ENCODE assay signal across 8 cellular contexts in the genomic region with DNA sequence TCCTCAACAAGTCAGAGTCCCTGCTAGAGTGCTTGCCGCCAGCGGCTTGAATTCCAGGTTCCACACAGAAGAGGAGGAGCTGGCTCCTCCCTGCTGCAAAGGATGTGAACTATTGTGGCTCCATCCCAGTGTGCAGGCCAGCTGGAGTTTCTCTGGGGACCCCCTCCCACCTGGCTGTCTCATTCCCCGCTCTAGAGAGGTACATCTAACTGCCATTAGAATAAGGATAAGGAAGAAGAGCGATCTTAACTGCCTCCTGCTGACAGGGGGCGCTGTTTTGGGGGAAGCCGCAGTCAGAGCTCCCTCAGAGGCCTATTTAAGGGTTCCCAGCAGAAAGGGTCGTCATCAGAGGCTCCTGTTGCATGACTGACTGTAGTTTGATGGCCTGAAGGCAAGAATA. TPM values are rescaled to one million over a fixed set of nuclear protein-coding genes. Genes with fewer than 3 reads are reported as not detected.
DNase-seq lines count a peak whose midpoint lies in the region; ATAC-seq and TF ChIP-seq lines count a peak whose summit lies in the region.

No MANE protein-coding gene starts in this region.

- H3K27me3 ChIP-seq in testis = no peaks in the 10 kb centered on the region
- no peaks in the 10 kb centered on the region for H3K27me3 ChIP-seq in sigmoid colon

- H3K27me3 Mint-ChIP-seq in activated naive CD4-positive, alpha-beta T cell treated with anti-CD3 and anti-CD28 coated beads for 36 hours (ENCODE audit: low read depth) = peaks cover 26% of the 10 kb centered on the region

- H3K27ac ChIP-seq in testis (peak overlapping the region in 1 of 2 donors; percentile 60), sigmoid colon (no peak overlapping the region)

- H3K4me3 Mint-ChIP-seq in activated naive CD4-positive, alpha-beta T cell treated with anti-CD3 and anti-CD28 coated beads for 36 hours = no peak overlapping the region

- TF ChIP-seq CTCF in fibroblast of the aortic adventitia (IDR thresholded peaks at IDR 0.05; ENCODE audit: insufficient read depth, low read length) (peak; percentile 34), testis (IDR thresholded peaks at IDR 0.05) (peak in 1 of 3 experiments; percentile 37), sigmoid colon (IDR thresholded peaks at IDR 0.05) (no peak)

- no peak overlapping the region for H3K27ac Mint-ChIP-seq in activated naive CD4-positive, alpha-beta T cell treated with anti-CD3 and anti-CD28 coated beads for 36 hours

- H3K9me3 ChIP-seq in testis (no peaks in the 10 kb centered on the region), sigmoid colon (peaks cover 0 to 3% (median 0%) of the 10 kb centered on the region in 4 donors)

- H3K36me3 Mint-ChIP-seq in activated naive CD4-positive, alpha-beta T cell treated with anti-CD3 and anti-CD28 coated beads for 36 hours (ENCODE audit: low read depth) = no peaks in the 10 kb centered on the region

- no peak for TF ChIP-seq EP300 in sigmoid colon (IDR thresholded peaks at IDR 0.05)

- intact Hi-C loops in activated naive CD4-positive, alpha-beta T cell treated with anti-CD3 and anti-CD28 coated beads for 36 hours (cut with micrococcal nuclease) = loop anchor here (10.0 kb wide), 1 partner anchor 663 kb away; no protein-coding TSS in a partner anchor
- intact Hi-C loops in testis (cut with DNase I; ENCODE audit: low total_unique reads) = no loop called here
- intact Hi-C loops in sigmoid colon (cut with DNase I) = no loop called here

- no peak for TF ChIP-seq POLR2A in testis (IDR thresholded peaks at IDR 0.05)
- TF ChIP-seq POLR2A in sigmoid colon (IDR thresholded peaks at IDR 0.05) = no peak
- TF ChIP-seq POLR2A in GM18505 (IDR thresholded peaks at IDR 0.05; ENCODE audit: borderline replicate concordance, extremely low read depth, insufficient read depth, insufficient read length) = no peak

- peaks cover 6% of the 10 kb centered on the region for H3K4me1 Mint-ChIP-seq in activated naive CD4-positive, alpha-beta T cell treated with anti-CD3 and anti-CD28 coated beads for 36 hours (ENCODE audit: low read depth)

- ATAC-seq in GM18505 (IDR thresholded peaks at IDR 0.05; ENCODE audit: unreplicated experiment) = no peak

- peak; percentile 47 for DNase-seq in activated naive CD4-positive, alpha-beta T cell treated with anti-CD3 and anti-CD28 coated beads for 36 hours
- DNase-seq in activated naive CD4-positive, alpha-beta T cell (lab: John Stamatoyannopoulos, UW) = no peak
- DNase-seq in OCI-M1 (lab: John Stamatoyannopoulos, UW) (peak; percentile 21), fibroblast of the aortic adventitia (ENCODE audit: low read depth) (peak; percentile 2), testis (peak; percentile 54), sigmoid colon (no peak), NCI-H526 treated with DMSO at 0.1 percent for 48 hours (lab: John Stamatoyannopoulos, UW) (no peak)

- H3K9me3 Mint-ChIP-seq in activated naive CD4-positive, alpha-beta T cell treated with anti-CD3 and anti-CD28 coated beads for 36 hours = no peaks in the 10 kb centered on the region

- no peaks in the 10 kb centered on the region for H3K36me3 ChIP-seq in testis (ENCODE audit: low read depth, missing control alignments)
- no peaks in the 10 kb centered on the region for H3K36me3 ChIP-seq in sigmoid colon

- WGBS in testis, 2 donors = 55 to 57% methylated on average over 7 of the region's 7 CpGs
- WGBS in sigmoid colon, 2 donors = 61 to 64% methylated on average over 7 of the region's 7 CpGs

- CTCF ChIA-PET in activated naive CD4-positive, alpha-beta T cell treated with anti-CD3 and anti-CD28 coated beads for 36 hours (lab: Charles Lee) = interaction anchor here (1.3 to 1.8 kb wide), 3 partner anchors 8 to 34 kb away, joined by 4 to 7 read pairs (median 5); no protein-coding TSS in a partner anchor

- no peak overlapping the region for H3K4me3 ChIP-seq in fibroblast of the aortic adventitia (ENCODE audit: low read depth, low read length)
- H3K4me3 ChIP-seq in testis = no peak overlapping the region
- no peak overlapping the region for H3K4me3 ChIP-seq in sigmoid colon

- H3K4me1 ChIP-seq in testis (peaks cover 8% of the 10 kb centered on the region), sigmoid colon (no peaks in the 10 kb centered on the region)

RNA-seq across cellular contexts. Expression of a gene that starts 40.8 kb away (rescaled TPM):
- total RNA-seq in activated naive CD4-positive, alpha-beta T cell treated with anti-CD3 and anti-CD28 coated beads for 36 hours = not detected
- total RNA-seq in fibroblast of the aortic adventitia (ENCODE audit: low replicate concordance) (0.82 and 3.6 TPM in 2 replicates), testis (1 to 10 TPM; 3.2 to 5.0 TPM), sigmoid colon (1 to 10 TPM in 3 of 4 donors, under 1 TPM in 1; 0.33 to 7.8 (median 1.3) TPM)
- polyA plus RNA-seq in testis (ENCODE audit: insufficient read depth, low read depth, low replicate concordance) (14.5 TPM), sigmoid colon (1 to 10 TPM in 2 of 3 donors, under 1 TPM in 1; 0.34 to 4.8 (median 1.2) TPM)

Comparison
In these comparisons a context has a peak if more than half of its experiments do, and no peak if none do; other contexts are left out.
1. DNase-seq: peak in activated naive CD4-positive, alpha-beta T cell treated with anti-CD3 and anti-CD28 coated beads for 36 hours (single experiment), OCI-M1 (single experiment), fibroblast of the aortic adventitia (single experiment) and testis (single experiment); none in activated naive CD4-positive, alpha-beta T cell (0 of 4), sigmoid colon (single experiment) and NCI-H526 treated with DMSO at 0.1 percent for 48 hours (single experiment).